1 cellular context compared by ENCODE assay signal in genomic region chr18:4017479-4017878, GRCh38.
TF ChIP-seq lines count a peak whose summit lies in the region.

No MANE protein-coding gene starts in this region.

TF ChIP-seq in H1, 55 proteins besides CTCF, POLR2A, EP300 and RAD21 (continued from another document):
- TF ChIP-seq, protein P1, sequence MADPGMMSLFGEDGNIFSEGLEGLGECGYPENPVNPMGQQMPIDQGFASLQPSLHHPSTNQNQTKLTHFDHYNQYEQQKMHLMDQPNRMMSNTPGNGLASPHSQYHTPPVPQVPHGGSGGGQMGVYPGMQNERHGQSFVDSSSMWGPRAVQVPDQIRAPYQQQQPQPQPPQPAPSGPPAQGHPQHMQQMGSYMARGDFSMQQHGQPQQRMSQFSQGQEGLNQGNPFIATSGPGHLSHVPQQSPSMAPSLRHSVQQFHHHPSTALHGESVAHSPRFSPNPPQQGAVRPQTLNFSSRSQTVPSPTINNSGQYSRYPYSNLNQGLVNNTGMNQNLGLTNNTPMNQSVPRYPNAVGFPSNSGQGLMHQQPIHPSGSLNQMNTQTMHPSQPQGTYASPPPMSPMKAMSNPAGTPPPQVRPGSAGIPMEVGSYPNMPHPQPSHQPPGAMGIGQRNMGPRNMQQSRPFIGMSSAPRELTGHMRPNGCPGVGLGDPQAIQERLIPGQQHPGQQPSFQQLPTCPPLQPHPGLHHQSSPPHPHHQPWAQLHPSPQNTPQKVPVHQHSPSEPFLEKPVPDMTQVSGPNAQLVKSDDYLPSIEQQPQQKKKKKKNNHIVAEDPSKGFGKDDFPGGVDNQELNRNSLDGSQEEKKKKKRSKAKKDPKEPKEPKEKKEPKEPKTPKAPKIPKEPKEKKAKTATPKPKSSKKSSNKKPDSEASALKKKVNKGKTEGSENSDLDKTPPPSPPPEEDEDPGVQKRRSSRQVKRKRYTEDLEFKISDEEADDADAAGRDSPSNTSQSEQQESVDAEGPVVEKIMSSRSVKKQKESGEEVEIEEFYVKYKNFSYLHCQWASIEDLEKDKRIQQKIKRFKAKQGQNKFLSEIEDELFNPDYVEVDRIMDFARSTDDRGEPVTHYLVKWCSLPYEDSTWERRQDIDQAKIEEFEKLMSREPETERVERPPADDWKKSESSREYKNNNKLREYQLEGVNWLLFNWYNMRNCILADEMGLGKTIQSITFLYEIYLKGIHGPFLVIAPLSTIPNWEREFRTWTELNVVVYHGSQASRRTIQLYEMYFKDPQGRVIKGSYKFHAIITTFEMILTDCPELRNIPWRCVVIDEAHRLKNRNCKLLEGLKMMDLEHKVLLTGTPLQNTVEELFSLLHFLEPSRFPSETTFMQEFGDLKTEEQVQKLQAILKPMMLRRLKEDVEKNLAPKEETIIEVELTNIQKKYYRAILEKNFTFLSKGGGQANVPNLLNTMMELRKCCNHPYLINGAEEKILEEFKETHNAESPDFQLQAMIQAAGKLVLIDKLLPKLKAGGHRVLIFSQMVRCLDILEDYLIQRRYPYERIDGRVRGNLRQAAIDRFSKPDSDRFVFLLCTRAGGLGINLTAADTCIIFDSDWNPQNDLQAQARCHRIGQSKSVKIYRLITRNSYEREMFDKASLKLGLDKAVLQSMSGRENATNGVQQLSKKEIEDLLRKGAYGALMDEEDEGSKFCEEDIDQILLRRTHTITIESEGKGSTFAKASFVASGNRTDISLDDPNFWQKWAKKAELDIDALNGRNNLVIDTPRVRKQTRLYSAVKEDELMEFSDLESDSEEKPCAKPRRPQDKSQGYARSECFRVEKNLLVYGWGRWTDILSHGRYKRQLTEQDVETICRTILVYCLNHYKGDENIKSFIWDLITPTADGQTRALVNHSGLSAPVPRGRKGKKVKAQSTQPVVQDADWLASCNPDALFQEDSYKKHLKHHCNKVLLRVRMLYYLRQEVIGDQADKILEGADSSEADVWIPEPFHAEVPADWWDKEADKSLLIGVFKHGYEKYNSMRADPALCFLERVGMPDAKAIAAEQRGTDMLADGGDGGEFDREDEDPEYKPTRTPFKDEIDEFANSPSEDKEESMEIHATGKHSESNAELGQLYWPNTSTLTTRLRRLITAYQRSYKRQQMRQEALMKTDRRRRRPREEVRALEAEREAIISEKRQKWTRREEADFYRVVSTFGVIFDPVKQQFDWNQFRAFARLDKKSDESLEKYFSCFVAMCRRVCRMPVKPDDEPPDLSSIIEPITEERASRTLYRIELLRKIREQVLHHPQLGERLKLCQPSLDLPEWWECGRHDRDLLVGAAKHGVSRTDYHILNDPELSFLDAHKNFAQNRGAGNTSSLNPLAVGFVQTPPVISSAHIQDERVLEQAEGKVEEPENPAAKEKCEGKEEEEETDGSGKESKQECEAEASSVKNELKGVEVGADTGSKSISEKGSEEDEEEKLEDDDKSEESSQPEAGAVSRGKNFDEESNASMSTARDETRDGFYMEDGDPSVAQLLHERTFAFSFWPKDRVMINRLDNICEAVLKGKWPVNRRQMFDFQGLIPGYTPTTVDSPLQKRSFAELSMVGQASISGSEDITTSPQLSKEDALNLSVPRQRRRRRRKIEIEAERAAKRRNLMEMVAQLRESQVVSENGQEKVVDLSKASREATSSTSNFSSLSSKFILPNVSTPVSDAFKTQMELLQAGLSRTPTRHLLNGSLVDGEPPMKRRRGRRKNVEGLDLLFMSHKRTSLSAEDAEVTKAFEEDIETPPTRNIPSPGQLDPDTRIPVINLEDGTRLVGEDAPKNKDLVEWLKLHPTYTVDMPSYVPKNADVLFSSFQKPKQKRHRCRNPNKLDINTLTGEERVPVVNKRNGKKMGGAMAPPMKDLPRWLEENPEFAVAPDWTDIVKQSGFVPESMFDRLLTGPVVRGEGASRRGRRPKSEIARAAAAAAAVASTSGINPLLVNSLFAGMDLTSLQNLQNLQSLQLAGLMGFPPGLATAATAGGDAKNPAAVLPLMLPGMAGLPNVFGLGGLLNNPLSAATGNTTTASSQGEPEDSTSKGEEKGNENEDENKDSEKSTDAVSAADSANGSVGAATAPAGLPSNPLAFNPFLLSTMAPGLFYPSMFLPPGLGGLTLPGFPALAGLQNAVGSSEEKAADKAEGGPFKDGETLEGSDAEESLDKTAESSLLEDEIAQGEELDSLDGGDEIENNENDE (IDR thresholded peaks at IDR 0.05; ENCODE audit: insufficient replicate concordance, low read length): peak; percentile 64
